In genomic region chr7:27423821-27424220, GRCh38 we compare ENCODE assay signal across 17 cellular contexts.
"Had no signal": no experiment of that assay in that cellular context is flagged by ENCODE, and none has a peak within 500 bp of the region (broad histone marks: within the 10 kb centered on the region; RNA-seq: fewer than 3 reads in every experiment).

No MANE protein-coding gene starts in this region.

- H3K4me1 ChIP-seq: left ventricle myocardium inferior, tibial nerve had no signal

- H3K36me3 ChIP-seq: left ventricle myocardium inferior, neutrophil, right lobe of liver, tibial nerve had no signal

- H3K9me3 ChIP-seq: mucosa of descending colon, neutrophil, right lobe of liver had no signal

- H3K4me3 ChIP-seq: dorsolateral prefrontal cortex, left ventricle myocardium inferior, lung, mucosa of descending colon, right lobe of liver, tibial nerve had no signal

- DNase-seq: activated CD4-positive, alpha-beta T cell treated with anti-CD3 and anti-CD28 coated beads for 4 hours; activated CD4-positive, alpha-beta T cell treated with anti-CD3 and anti-CD28 coated beads, Interleukin-2, amount 50 U/mL, for 48 hours; activated CD8-positive, alpha-beta memory T cell treated with anti-CD3 and anti-CD28 coated beads for 24 hours; activated effector memory CD4-positive, alpha-beta T cell treated with Interleukin-2 at 50 U/mL for 16 hours; activated naive CD4-positive, alpha-beta T cell treated with Interleukin-2 at 50 U/mL for 16 hours; anterior cingulate cortex; dorsolateral prefrontal cortex; effector memory CD4-positive, alpha-beta T cell; left ventricle myocardium inferior; nephron progenitor cell; stimulated activated CD4-positive, alpha-beta T cell treated with anti-CD3 and anti-CD28 coated beads, Interleukin-2, amount 100 ng/mL, for 48 hours; stimulated activated naive CD4-positive, alpha-beta T cell treated with Interleukin-2 at 50 U/mL for 16 hours had no signal

- H3K27ac ChIP-seq: dorsolateral prefrontal cortex, left ventricle myocardium inferior, neutrophil, right lobe of liver, tibial nerve had no signal

- H3K27me3 ChIP-seq: right lobe of liver, tibial nerve had no signal
